In the genomic region with DNA sequence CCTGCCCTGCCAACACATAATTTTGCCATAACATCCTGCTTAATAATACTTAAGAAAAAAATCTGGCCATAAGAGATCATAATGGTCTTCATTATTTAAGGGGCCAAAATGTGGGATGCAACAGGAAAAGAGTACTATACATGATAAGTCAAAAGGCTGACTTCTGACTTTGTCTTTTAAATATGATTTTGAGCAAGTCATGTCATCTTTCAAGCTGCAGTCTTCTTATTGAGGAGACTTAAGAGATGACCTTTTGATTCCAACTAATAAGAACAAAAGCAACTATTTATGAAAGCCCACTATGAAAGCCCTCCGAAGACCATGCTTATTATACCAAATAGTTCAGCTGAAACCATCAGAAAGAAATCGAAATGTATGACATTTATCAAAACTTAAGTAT, we compare ENCODE assay signal across 15 cellular contexts. TPM values are rescaled to one million over a fixed set of nuclear protein-coding genes. Genes with fewer than 3 reads are reported as not detected.
DNase-seq lines count a peak whose midpoint lies in the region; ATAC-seq and TF ChIP-seq lines count a peak whose summit lies in the region.
"Had no signal": no experiment of that assay in that cellular context is flagged by ENCODE, and none has a peak within 500 bp of the region (broad histone marks: within the 10 kb centered on the region; RNA-seq: fewer than 3 reads in every experiment).

No MANE protein-coding gene starts in this region.

- H3K9me3 Mint-ChIP-seq in activated naive CD4-positive, alpha-beta T cell treated with anti-CD3 and anti-CD28 coated beads, Interleukin-2, amount 50 U/mL, for 24 hours: no peaks in the 10 kb centered on the region
- no peaks in the 10 kb centered on the region for H3K9me3 Mint-ChIP-seq in activated naive CD4-positive, alpha-beta T cell treated with anti-CD3 and anti-CD28 coated beads, Interleukin-2, amount 50 U/mL, for 72 hours
- H3K9me3 Mint-ChIP-seq in CD8-positive, alpha-beta T cell: no peaks in the 10 kb centered on the region
- peaks cover 4% of the 10 kb centered on the region; the same call in 1 of the 2 replicates for H3K9me3 Mint-ChIP-seq in WTC11
- H3K9me3 Mint-ChIP-seq: CD8-positive, alpha-beta memory T cell had no signal

- POLR2A ChIA-PET in CD8-positive, alpha-beta T cell (lab: Charles Lee): interaction anchor here (0.6 kb wide), 1 partner anchor 20 kb away, joined by 5 read pairs; no protein-coding TSS in a partner anchor
- POLR2A ChIA-PET in WTC11 (lab: Charles Lee): no interaction called here

- H3K27ac ChIP-seq in CD8-positive, alpha-beta T cell (ENCODE audit: low read depth, low read length): no peak overlapping the region
- H3K27ac ChIP-seq in smooth muscle cell (ENCODE audit: low read depth): no peak overlapping the region

- H3K36me3 Mint-ChIP-seq in activated naive CD4-positive, alpha-beta T cell treated with anti-CD3 and anti-CD28 coated beads, Interleukin-2, amount 50 U/mL, for 24 hours: peaks cover 18% of the 10 kb centered on the region
- H3K36me3 Mint-ChIP-seq in activated naive CD4-positive, alpha-beta T cell treated with anti-CD3 and anti-CD28 coated beads, Interleukin-2, amount 50 U/mL, for 72 hours: peaks cover 0 to 13% of the 10 kb centered on the region in 2 donors
- H3K36me3 Mint-ChIP-seq in CD8-positive, alpha-beta T cell: peaks cover 67% of the 10 kb centered on the region
- H3K36me3 Mint-ChIP-seq in WTC11: peaks cover 64% of the 10 kb centered on the region

- intact Hi-C loops in CD8-positive, alpha-beta T cell (cut with DNase I, micrococcal nuclease): loop anchor here in 1 of 2 experiments (10.0 kb wide), 1 partner anchor 54 kb away; no protein-coding TSS in a partner anchor

- peak overlapping the region; percentile 24 for H3K27ac Mint-ChIP-seq in activated naive CD4-positive, alpha-beta T cell treated with anti-CD3 and anti-CD28 coated beads, Interleukin-2, amount 50 U/mL, for 24 hours
- H3K27ac Mint-ChIP-seq in activated naive CD4-positive, alpha-beta T cell treated with anti-CD3 and anti-CD28 coated beads, Interleukin-2, amount 50 U/mL, for 72 hours: peak overlapping the region in 1 of 2 donors; percentile 68
- H3K27ac Mint-ChIP-seq in CD8-positive, alpha-beta T cell: peak overlapping the region; percentile 38
- peak overlapping the region; percentile 20; the same call in 1 of the 2 replicates for H3K27ac Mint-ChIP-seq in WTC11

- no peak for DNase-seq in activated naive CD4-positive, alpha-beta T cell treated with anti-CD3 and anti-CD28 coated beads, Interleukin-2, amount 50 U/mL, for 72 hours (ENCODE audit: low spot score in 2 of 2)
- no peak for DNase-seq in CD8-positive, alpha-beta T cell
- DNase-seq in WTC11 (ENCODE audit: low spot score): no peak
- no peak for DNase-seq in smooth muscle cell (lab: John Stamatoyannopoulos, UW; ENCODE audit: unreplicated experiment)
- DNase-seq in NCI-H1092 treated with DMSO at 0.1 percent for 48 hours (lab: John Stamatoyannopoulos, UW): no peak
- no peak for DNase-seq in SHP77 (lab: John Stamatoyannopoulos, UW)
- DNase-seq in H4 (ENCODE audit: low spot score): no peak
- DNase-seq: ACHN; C1 segment of cervical spinal cord; CD8-positive, alpha-beta memory T cell; DMS53; GF-D8; H7; IMR-90 had no signal

- H3F3A ChIP-seq in smooth muscle cell (ENCODE audit: low read depth): no peaks in the 10 kb centered on the region

- no peak for ATAC-seq in activated naive CD4-positive, alpha-beta T cell treated with anti-CD3 and anti-CD28 coated beads, Interleukin-2, amount 50 U/mL, for 72 hours
- ATAC-seq in CD8-positive, alpha-beta T cell: no peak
- ATAC-seq in WTC11: no peak

- H3K4me2 ChIP-seq in smooth muscle cell: peak overlapping the region; percentile 14

- CTCF ChIA-PET in CD8-positive, alpha-beta T cell (lab: Charles Lee): interaction anchor here (0.7 to 1.1 kb wide), 3 partner anchors 12 to 20 kb away, joined by 3 read pairs; no protein-coding TSS in a partner anchor
- CTCF ChIA-PET in WTC11 (lab: Charles Lee): interaction anchor here (1.6 kb wide), 1 partner anchor 18 kb away, joined by 4 read pairs; no protein-coding TSS in a partner anchor

- WGBS in smooth muscle cell (ENCODE audit: low lambda C conversion rate): 100% methylated on average over 2 of the region's 2 CpGs

- H3K79me2 ChIP-seq in smooth muscle cell (ENCODE audit: low read depth): peaks cover 82% of the 10 kb centered on the region

- H3K27me3 ChIP-seq in CD8-positive, alpha-beta T cell (ENCODE audit: insufficient read depth, low read length): no peaks in the 10 kb centered on the region
- H3K27me3 ChIP-seq in smooth muscle cell (ENCODE audit: low read depth): no peaks in the 10 kb centered on the region

- no peak overlapping the region for H3K9ac ChIP-seq in smooth muscle cell (ENCODE audit: low read depth)

- no peaks in the 10 kb centered on the region for H3K9me3 ChIP-seq in CD8-positive, alpha-beta T cell (ENCODE audit: low read length)
- no peaks in the 10 kb centered on the region for H3K9me3 ChIP-seq in smooth muscle cell (replicated peaks; ENCODE audit: low read depth)

- H2AFZ ChIP-seq in smooth muscle cell (ENCODE audit: low read depth): no peak overlapping the region

- H3K36me3 ChIP-seq in CD8-positive, alpha-beta T cell (ENCODE audit: insufficient read depth, low read length): peaks cover 49% of the 10 kb centered on the region
- H3K36me3 ChIP-seq in smooth muscle cell (ENCODE audit: low read depth): peaks cover 24% of the 10 kb centered on the region

- H4K20me1 ChIP-seq in smooth muscle cell (ENCODE audit: low read depth): peaks cover 98% of the 10 kb centered on the region

- no peak for TF ChIP-seq CTCF in CD8-positive, alpha-beta T cell (IDR thresholded peaks at IDR 0.05)
- TF ChIP-seq CTCF in WTC11 (IDR thresholded peaks at IDR 0.05) (no peak), smooth muscle cell (IDR thresholded peaks at IDR 0.05; ENCODE audit: borderline replicate concordance, insufficient read depth, poor library complexity, severe bottlenecking) (no peak)

- H3K4me3 ChIP-seq in CD8-positive, alpha-beta T cell (ENCODE audit: low read depth, low read length): no peak overlapping the region
- H3K4me3 ChIP-seq in smooth muscle cell: no peak overlapping the region

- no peaks in the 10 kb centered on the region for H3K27me3 Mint-ChIP-seq in activated naive CD4-positive, alpha-beta T cell treated with anti-CD3 and anti-CD28 coated beads, Interleukin-2, amount 50 U/mL, for 24 hours
- no peaks in the 10 kb centered on the region for H3K27me3 Mint-ChIP-seq in CD8-positive, alpha-beta T cell (ENCODE audit: low read depth)
- no peaks in the 10 kb centered on the region for H3K27me3 Mint-ChIP-seq in WTC11 (ENCODE audit: low read depth)
- H3K27me3 Mint-ChIP-seq: CD8-positive, alpha-beta memory T cell had no signal

- H3K4me1 ChIP-seq in CD8-positive, alpha-beta T cell (ENCODE audit: insufficient read depth, low read length): no peaks in the 10 kb centered on the region
- peaks cover 5% of the 10 kb centered on the region for H3K4me1 ChIP-seq in smooth muscle cell (ENCODE audit: low read depth)

- no peak overlapping the region for H3K4me3 Mint-ChIP-seq in activated naive CD4-positive, alpha-beta T cell treated with anti-CD3 and anti-CD28 coated beads, Interleukin-2, amount 50 U/mL, for 24 hours
- H3K4me3 Mint-ChIP-seq in CD8-positive, alpha-beta T cell: no peak overlapping the region
- no peak overlapping the region for H3K4me3 Mint-ChIP-seq in WTC11
- H3K4me3 Mint-ChIP-seq: CD8-positive, alpha-beta memory T cell had no signal

- peaks cover 24% of the 10 kb centered on the region for H3K4me1 Mint-ChIP-seq in activated naive CD4-positive, alpha-beta T cell treated with anti-CD3 and anti-CD28 coated beads, Interleukin-2, amount 50 U/mL, for 24 hours
- peaks cover 23% of the 10 kb centered on the region for H3K4me1 Mint-ChIP-seq in CD8-positive, alpha-beta T cell (ENCODE audit: low read depth)
- H3K4me1 Mint-ChIP-seq in WTC11: peaks cover 3% of the 10 kb centered on the region; the same call in 1 of the 2 replicates

TF ChIP-seq in WTC11, 78 proteins besides CTCF, POLR2A, EP300 and RAD21 (continues in another document):
- TF ChIP-seq KAT7 (CRISPR knock-in tag; IDR thresholded peaks at IDR 0.05; ENCODE audit: borderline replicate concordance) (no peak), ZNF317 (CRISPR knock-in tag; IDR thresholded peaks at IDR 0.05; ENCODE audit: borderline replicate concordance, low read depth) (no peak), CREM (CRISPR knock-in tag; IDR thresholded peaks at IDR 0.05) (no peak), E2F5 (CRISPR knock-in tag; IDR thresholded peaks at IDR 0.05) (no peak), ZBTB21 (CRISPR knock-in tag; IDR thresholded peaks at IDR 0.05; ENCODE audit: borderline replicate concordance) (no peak)
- TF ChIP-seq, protein P1, sequence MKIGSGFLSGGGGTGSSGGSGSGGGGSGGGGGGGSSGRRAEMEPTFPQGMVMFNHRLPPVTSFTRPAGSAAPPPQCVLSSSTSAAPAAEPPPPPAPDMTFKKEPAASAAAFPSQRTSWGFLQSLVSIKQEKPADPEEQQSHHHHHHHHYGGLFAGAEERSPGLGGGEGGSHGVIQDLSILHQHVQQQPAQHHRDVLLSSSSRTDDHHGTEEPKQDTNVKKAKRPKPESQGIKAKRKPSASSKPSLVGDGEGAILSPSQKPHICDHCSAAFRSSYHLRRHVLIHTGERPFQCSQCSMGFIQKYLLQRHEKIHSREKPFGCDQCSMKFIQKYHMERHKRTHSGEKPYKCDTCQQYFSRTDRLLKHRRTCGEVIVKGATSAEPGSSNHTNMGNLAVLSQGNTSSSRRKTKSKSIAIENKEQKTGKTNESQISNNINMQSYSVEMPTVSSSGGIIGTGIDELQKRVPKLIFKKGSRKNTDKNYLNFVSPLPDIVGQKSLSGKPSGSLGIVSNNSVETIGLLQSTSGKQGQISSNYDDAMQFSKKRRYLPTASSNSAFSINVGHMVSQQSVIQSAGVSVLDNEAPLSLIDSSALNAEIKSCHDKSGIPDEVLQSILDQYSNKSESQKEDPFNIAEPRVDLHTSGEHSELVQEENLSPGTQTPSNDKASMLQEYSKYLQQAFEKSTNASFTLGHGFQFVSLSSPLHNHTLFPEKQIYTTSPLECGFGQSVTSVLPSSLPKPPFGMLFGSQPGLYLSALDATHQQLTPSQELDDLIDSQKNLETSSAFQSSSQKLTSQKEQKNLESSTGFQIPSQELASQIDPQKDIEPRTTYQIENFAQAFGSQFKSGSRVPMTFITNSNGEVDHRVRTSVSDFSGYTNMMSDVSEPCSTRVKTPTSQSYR (CRISPR knock-in tag; IDR thresholded peaks at IDR 0.05): no peak

RNA-seq across cellular contexts. Expression of gene PUM2, which starts 41.6 kb away (rescaled TPM):
- total RNA-seq in activated naive CD4-positive, alpha-beta T cell treated with anti-CD3 and anti-CD28 coated beads, Interleukin-2, amount 50 U/mL, for 72 hours: 100 to 1,000 TPM in 1 of 2 donors, 10 to 100 TPM in 1; 99.0 to 111 TPM
- total RNA-seq in CD8-positive, alpha-beta T cell: 10 to 100 TPM; 91.3 to 93.5 TPM
- total RNA-seq in WTC11 (2021): 84.7 to 104 TPM (median 90.0 TPM) in 3 replicates
- 42.0 and 54.1 TPM in 2 replicates for total RNA-seq in smooth muscle cell
- 5.2 and 9.1 TPM in 2 replicates for polyA plus RNA-seq in smooth muscle cell
- 8.3 and 12.6 TPM in 2 replicates for total RNA-seq in H4 (2014; rRNA removed; shearing (Covaris generic))
